ENCODE assay signal across 23 cellular contexts in the genomic region with DNA sequence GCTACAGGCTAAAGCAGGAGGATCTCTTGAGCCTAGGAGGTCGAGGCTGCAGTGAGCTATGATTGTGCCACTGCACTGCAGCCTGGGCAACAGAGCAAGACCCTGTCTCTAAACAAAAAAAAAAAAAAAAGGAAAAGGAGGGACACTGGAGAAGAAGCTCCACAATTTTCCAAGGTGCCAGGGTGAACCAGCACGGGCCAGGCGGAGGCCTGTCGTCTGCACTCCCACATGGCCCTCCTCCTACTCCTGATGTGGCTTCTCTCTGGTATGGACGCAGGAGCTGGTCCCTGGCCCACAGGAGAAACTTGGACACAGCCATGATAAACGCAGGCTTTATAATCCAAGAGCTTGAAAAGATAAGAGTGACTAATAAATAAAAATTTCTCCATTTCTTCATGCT.
A peak's percentile ranks its signal among the peaks of the same experiment; 100 is the strongest.
DNase-seq lines count a peak whose midpoint lies in the region; ATAC-seq, FAIRE-seq and TF ChIP-seq lines count a peak whose summit lies in the region.
"Had no signal": no experiment of that assay in that cellular context is flagged by ENCODE, and none has a peak within 500 bp of the region (broad histone marks: within the 10 kb centered on the region; RNA-seq: fewer than 3 reads in every experiment).

No MANE protein-coding gene starts in this region.

- H3K27ac ChIP-seq in heart right ventricle (no peak overlapping the region), muscle layer of colon (ENCODE audit: low read depth, low read length) (peak overlapping the region; percentile 59)
- H3K27ac ChIP-seq: 22Rv1, BLaER1, C4-2B had no signal

- DNase-seq in cardiac septum (ENCODE audit: low spot score) (peak; percentile 57), heart right ventricle (no peak), sciatic nerve (ENCODE audit: low spot score) (peak; percentile 37), glutamatergic neuron (no peak), T-helper 1 cell (no peak), urothelium cell line (ENCODE audit: low spot score) (no peak)
- DNase-seq: Caco-2; CD4-positive, CD25-positive, alpha-beta regulatory T cell; CD8-positive, alpha-beta T cell; DMS153; DND-41; GOT3; HFFc6 had no signal

- peaks cover 5% of the 10 kb centered on the region for H3K27me3 Mint-ChIP-seq in glutamatergic neuron (ENCODE audit: unreplicated experiment)
- H3K27me3 Mint-ChIP-seq: B cell; CD4-positive, CD25-positive, alpha-beta regulatory T cell had no signal

- H3K9me3 ChIP-seq in heart right ventricle (peaks cover 0 to 1% (median 0%) of the 10 kb centered on the region in 11 donors), muscle layer of colon (ENCODE audit: low read length) (no peaks in the 10 kb centered on the region)
- H3K9me3 ChIP-seq: BLaER1, Caco-2, HAP-1 had no signal

- ATAC-seq in heart right ventricle (no peak), sciatic nerve (no peak)
- ATAC-seq: CD8-positive, alpha-beta T cell had no signal

- H3K27ac Mint-ChIP-seq in glutamatergic neuron (ENCODE audit: unreplicated experiment) = no peak overlapping the region
- H3K27ac Mint-ChIP-seq: B cell; CD4-positive, CD25-positive, alpha-beta regulatory T cell; CD8-positive, alpha-beta T cell; HFFc6 had no signal

- H3K4me3 Mint-ChIP-seq in glutamatergic neuron (ENCODE audit: unreplicated experiment) = no peak overlapping the region
- H3K4me3 Mint-ChIP-seq: B cell; CD4-positive, CD25-positive, alpha-beta regulatory T cell; CD8-positive, alpha-beta T cell; HFFc6 had no signal

- H3K9ac ChIP-seq in muscle layer of colon (ENCODE audit: low read length) = no peak overlapping the region
- H3K9ac ChIP-seq: BLaER1 had no signal

- H3K36me3 Mint-ChIP-seq in glutamatergic neuron (ENCODE audit: unreplicated experiment) = peaks cover 5% of the 10 kb centered on the region
- H3K36me3 Mint-ChIP-seq: CD4-positive, CD25-positive, alpha-beta regulatory T cell; CD8-positive, alpha-beta T cell had no signal

- H3K4me1 ChIP-seq in heart right ventricle (peaks cover 2 to 85% (median 59%) of the 10 kb centered on the region in 9 donors), muscle layer of colon (ENCODE audit: insufficient read depth, low read length) (peaks cover 80% of the 10 kb centered on the region)
- H3K4me1 ChIP-seq: BLaER1, Caco-2, HAP-1 had no signal

- 89 to 92% methylated on average over 6 of the region's 6 CpGs for WGBS in heart right ventricle, 2 donors

- no peaks in the 10 kb centered on the region for H3K27me3 ChIP-seq in heart right ventricle
- no peaks in the 10 kb centered on the region for H3K27me3 ChIP-seq in muscle layer of colon (ENCODE audit: control insufficient read depth in 1 of 2, insufficient read depth in 2 of 2, low read length in 2 of 2)
- H3K27me3 ChIP-seq: BLaER1 had no signal

- intact Hi-C loops in cardiac septum (cut with DNase I) = no loop called here
- intact Hi-C loops in heart right ventricle (cut with DNase I) = no loop called here
- intact Hi-C loops in sciatic nerve (cut with DNase I) = no loop called here

- no peak for FAIRE-seq in urothelium cell line (lab: Jason Lieb, UNC)
- FAIRE-seq: A204.1, G401.6, GM12892, H54 had no signal

- H3K4me3 ChIP-seq in heart right ventricle (no peak overlapping the region), muscle layer of colon (ENCODE audit: low read depth in 1 of 2, low read length in 2 of 2) (no peak overlapping the region)
- H3K4me3 ChIP-seq: BLaER1, HAP-1 had no signal

- H3K4me1 Mint-ChIP-seq in glutamatergic neuron (ENCODE audit: low read depth, unreplicated experiment) = no peaks in the 10 kb centered on the region
- H3K4me1 Mint-ChIP-seq: B cell; CD4-positive, CD25-positive, alpha-beta regulatory T cell had no signal

- no peak for TF ChIP-seq CTCF in heart right ventricle (IDR thresholded peaks at IDR 0.05)
- TF ChIP-seq CTCF in glutamatergic neuron (IDR thresholded peaks at IDR 0.05; ENCODE audit: partially characterized antibody, unreplicated experiment) = no peak

- no peaks in the 10 kb centered on the region for H3K9me3 Mint-ChIP-seq in glutamatergic neuron (ENCODE audit: unreplicated experiment)
- H3K9me3 Mint-ChIP-seq: CD8-positive, alpha-beta T cell; HFFc6 had no signal

- no peaks in the 10 kb centered on the region for H3K36me3 ChIP-seq in heart right ventricle
- H3K36me3 ChIP-seq in muscle layer of colon (ENCODE audit: insufficient read depth, low read length) = no peaks in the 10 kb centered on the region
- H3K36me3 ChIP-seq: BLaER1, HAP-1 had no signal

Comparison
In these comparisons a context has a peak if more than half of its experiments do, and no peak if none do; other contexts are left out.
1. DNase-seq: peak in cardiac septum (single experiment) and sciatic nerve (single experiment); none in heart right ventricle (0 of 2), glutamatergic neuron (single experiment), T-helper 1 cell (0 of 5) and urothelium cell line (single experiment).